15 cellular contexts compared by ENCODE assay signal in the genomic region with DNA sequence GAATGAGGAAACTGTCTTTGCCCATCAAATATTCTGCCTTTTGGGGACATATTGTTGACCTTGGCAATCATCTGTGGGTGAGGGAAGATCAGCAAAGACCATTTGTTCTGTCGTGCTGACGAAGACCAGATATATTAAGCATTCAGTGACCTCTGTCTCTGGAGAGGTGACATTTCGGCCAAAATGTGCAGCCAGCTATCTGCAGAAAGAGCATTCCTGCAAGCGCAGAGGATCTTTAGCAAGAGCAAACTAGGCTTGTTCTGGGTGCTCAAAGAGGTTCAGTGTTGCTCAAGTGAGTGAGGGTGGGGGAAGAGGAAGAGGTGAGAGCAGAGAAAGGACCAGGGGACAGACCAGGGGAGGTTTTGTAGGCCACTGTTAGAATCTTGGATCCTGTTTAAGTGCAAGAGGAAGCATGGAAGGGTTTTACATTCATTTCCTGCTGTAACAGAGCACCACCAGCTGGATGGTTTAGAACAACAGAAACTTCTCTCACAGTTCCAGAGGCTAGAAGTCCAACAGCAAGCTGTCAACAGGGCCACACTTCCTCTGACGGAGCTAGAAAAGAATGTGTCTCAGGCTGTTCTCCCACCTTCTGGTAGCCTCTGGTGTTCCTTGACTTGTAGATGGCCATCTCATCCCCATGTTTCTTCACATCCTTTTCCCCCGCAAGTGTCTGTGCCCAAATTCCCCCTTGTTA. TPM values are rescaled to one million over a fixed set of nuclear protein-coding genes. Genes with fewer than 3 reads are reported as not detected.
DNase-seq lines count a peak whose midpoint lies in the region; ATAC-seq and TF ChIP-seq lines count a peak whose summit lies in the region.
"Had no signal": no experiment of that assay in that cellular context is flagged by ENCODE, and none has a peak within 500 bp of the region (broad histone marks: within the 10 kb centered on the region; RNA-seq: fewer than 3 reads in every experiment).

No MANE protein-coding gene starts in this region.

- TF ChIP-seq CTCF in epithelial cell of esophagus (IDR thresholded peaks at IDR 0.05; ENCODE audit: insufficient read depth, low read depth, low read length, missing control alignments) = peak; percentile 27

- intact Hi-C loops in Right ventricle myocardium inferior (cut with DNase I) = loop anchor here (5.0 kb wide), 1 partner anchor 41 kb away; no protein-coding TSS in a partner anchor
- intact Hi-C loops in cardiac septum (cut with DNase I) = loop anchor here (5.0 kb wide), 1 partner anchor 41 kb away; no protein-coding TSS in a partner anchor

- peak; percentile 87 for ATAC-seq in Right ventricle myocardium inferior
- ATAC-seq in HG03196 (IDR thresholded peaks at IDR 0.05; ENCODE audit: unreplicated experiment) = no peak
- no peak for ATAC-seq in GM19463 (IDR thresholded peaks at IDR 0.05; ENCODE audit: unreplicated experiment)
- ATAC-seq in esophagus mucosa = no peak
- ATAC-seq: activated T-helper 17 cell treated with anti-CD3 and anti-CD28 coated beads, Interleukin-2, amount 50 U/mL, for 72 hours had no signal

- H3K4me3 ChIP-seq in epithelial cell of esophagus (ENCODE audit: low read length) = no peak overlapping the region
- H3K4me3 ChIP-seq: SJSA1, skin epidermis had no signal

- DNase-seq in Right ventricle myocardium inferior (ENCODE audit: missing footprints) (no peak), cardiac septum (ENCODE audit: low spot score) (no peak), epithelial cell of esophagus (ENCODE audit: low read depth) (peak; percentile 44), medulla oblongata (ENCODE audit: extremely low spot score) (peak; percentile 55), middle frontal gyrus (ENCODE audit: extremely low spot score, low spot score) (no peak)
- DNase-seq: ACHN; activated CD4-positive, alpha-beta T cell treated with anti-CD3 and anti-CD28 coated beads for 1 hour; DMS79 treated with DMSO at 0.1 percent for 48 hours; KG1 had no signal

RNA-seq across cellular contexts. Expression of gene C10orf120, which starts 11.2 kb away (rescaled TPM):
- total RNA-seq in Right ventricle myocardium inferior = not detected
- not detected for total RNA-seq in cardiac septum
- total RNA-seq in esophagus mucosa = not detected
- total RNA-seq: activated T-helper 17 cell treated with anti-CD3 and anti-CD28 coated beads, Interleukin-2, amount 50 U/mL, for 72 hours; SJSA1 had no signal

Comparison
In these comparisons a context has a peak if more than half of its experiments do, and no peak if none do; other contexts are left out.
1. DNase-seq: peak in epithelial cell of esophagus (single experiment) and medulla oblongata (single experiment); none in Right ventricle myocardium inferior (single experiment), cardiac septum (single experiment) and middle frontal gyrus (single experiment).